Comparison of ENCODE assay signal across 16 cellular contexts in genomic region chr12:104708891-104709290, GRCh38.
A peak's percentile ranks its signal among the peaks of the same experiment; 100 is the strongest.
DNase-seq lines count a peak whose midpoint lies in the region; ATAC-seq and TF ChIP-seq lines count a peak whose summit lies in the region.
"Had no signal": no experiment of that assay in that cellular context is flagged by ENCODE, and none has a peak within 500 bp of the region (broad histone marks: within the 10 kb centered on the region; RNA-seq: fewer than 3 reads in every experiment).

No MANE protein-coding gene starts in this region.

- H3K9me3 ChIP-seq in CD4-positive, alpha-beta T cell (ENCODE audit: control insufficient read depth, low read length), result no peaks in the 10 kb centered on the region
- H3K9me3 ChIP-seq in CD8-positive, alpha-beta memory T cell (ENCODE audit: low read length), result no peaks in the 10 kb centered on the region
- H3K9me3 ChIP-seq in T-helper 17 cell (ENCODE audit: control insufficient read depth, low read length, poor library complexity, severe bottlenecking) (no peaks in the 10 kb centered on the region), Caco-2 (no peaks in the 10 kb centered on the region), left ventricle myocardium inferior (replicated peaks) (no peaks in the 10 kb centered on the region), ovary (no peaks in the 10 kb centered on the region)
- H3K9me3 ChIP-seq: BE2C had no signal

- TF ChIP-seq POLR2A in ovary (IDR thresholded peaks at IDR 0.05), result no peak

- BruUV-seq in Caco-2 (replicated peaks; lab: Mats Ljungman, UMichigan), result no TSS peak

- H3K4me3 Mint-ChIP-seq in CD4-positive, alpha-beta T cell, result no peak overlapping the region
- H3K4me3 Mint-ChIP-seq in CD8-positive, alpha-beta memory T cell, result no peak overlapping the region
- H3K4me3 Mint-ChIP-seq in T-helper 17 cell (no peak overlapping the region), Caco-2 (ENCODE audit: unreplicated experiment) (no peak overlapping the region)

- no peaks in the 10 kb centered on the region for H3K27me3 Mint-ChIP-seq in CD4-positive, alpha-beta T cell
- no peaks in the 10 kb centered on the region for H3K27me3 Mint-ChIP-seq in CD8-positive, alpha-beta memory T cell
- no peaks in the 10 kb centered on the region for H3K27me3 Mint-ChIP-seq in T-helper 17 cell
- peaks cover 2% of the 10 kb centered on the region for H3K27me3 Mint-ChIP-seq in Caco-2 (ENCODE audit: insufficient read depth, unreplicated experiment)

- H3K4me3 ChIP-seq in CD8-positive, alpha-beta memory T cell (ENCODE audit: low read length), result no peak overlapping the region
- H3K4me3 ChIP-seq in Caco-2 (ENCODE audit: low read depth, low read length), result no peak overlapping the region
- H3K4me3 ChIP-seq in left ventricle myocardium inferior, result no peak overlapping the region
- no peak overlapping the region for H3K4me3 ChIP-seq in ovary

- no peaks in the 10 kb centered on the region for H3K4me1 ChIP-seq in CD8-positive, alpha-beta memory T cell (ENCODE audit: insufficient read depth, low read length)
- H3K4me1 ChIP-seq in Caco-2, result no peaks in the 10 kb centered on the region
- peaks cover 19% of the 10 kb centered on the region for H3K4me1 ChIP-seq in left ventricle myocardium inferior
- H3K4me1 ChIP-seq in ovary (ENCODE audit: insufficient read depth), result peaks cover 5% of the 10 kb centered on the region

- no peak for DNase-seq in CD4-positive, alpha-beta T cell
- no peak for DNase-seq in CD8-positive, alpha-beta memory T cell
- no peak for DNase-seq in T-helper 17 cell
- peak; percentile 52 for DNase-seq in iPS-NIHi7 (ENCODE audit: extremely low spot score)
- no peak for DNase-seq in Caco-2
- no peak for DNase-seq in left ventricle myocardium inferior
- no peak for DNase-seq in ovary
- DNase-seq: BE2C, COR-L47, DMS79, KG1, NCI-H1092, NCI-H1694, NCI-H2107, NCI-H345, PC-3 had no signal

- WGBS in ovary, 3 donors, result 94 to 98% (median 95%) methylated on average over 7 of the region's 7 CpGs

- H3K27ac ChIP-seq in CD4-positive, alpha-beta T cell (ENCODE audit: low read depth, low read length), result no peak overlapping the region
- no peak overlapping the region for H3K27ac ChIP-seq in CD8-positive, alpha-beta memory T cell (ENCODE audit: low read depth, low read length)
- H3K27ac ChIP-seq in left ventricle myocardium inferior (replicated peaks) (no peak overlapping the region), ovary (no peak overlapping the region)

- intact Hi-C loops in CD4-positive, alpha-beta T cell (cut with DNase I, micrococcal nuclease), result no loop called here
- intact Hi-C loops in Caco-2 (cut with micrococcal nuclease; ENCODE audit: unreplicated experiment) (no loop called here), left ventricle myocardium inferior (cut with micrococcal nuclease) (no loop called here), ovary (cut with DNase I) (no loop called here)

- no peak for ATAC-seq in CD4-positive, alpha-beta T cell (ENCODE audit: poor library complexity)
- ATAC-seq in T-helper 17 cell, result no peak
- ATAC-seq: PC-3 had no signal

- TF ChIP-seq EP300 in ovary (IDR thresholded peaks at IDR 0.05), result no peak

- no peaks in the 10 kb centered on the region for H3K36me3 ChIP-seq in CD8-positive, alpha-beta memory T cell (ENCODE audit: insufficient read depth, low read length)
- no peaks in the 10 kb centered on the region for H3K36me3 ChIP-seq in Caco-2 (ENCODE audit: control insufficient read depth, insufficient read depth, low read length)
- no peaks in the 10 kb centered on the region for H3K36me3 ChIP-seq in left ventricle myocardium inferior
- H3K36me3 ChIP-seq in ovary, result no peaks in the 10 kb centered on the region
- H3K36me3 ChIP-seq: BE2C had no signal

- POLR2A ChIA-PET in CD4-positive, alpha-beta T cell (lab: Charles Lee), result no interaction called here
- POLR2A ChIA-PET in CD8-positive, alpha-beta memory T cell (lab: Charles Lee), result no interaction called here
- POLR2A ChIA-PET in Caco-2 (lab: Charles Lee), result no interaction called here

- no peaks in the 10 kb centered on the region for H3K27me3 ChIP-seq in CD4-positive, alpha-beta T cell (ENCODE audit: control insufficient read depth, insufficient read depth, low read length)
- H3K27me3 ChIP-seq in CD8-positive, alpha-beta memory T cell (ENCODE audit: insufficient read depth, low read length, poor library complexity, severe bottlenecking), result no peaks in the 10 kb centered on the region
- H3K27me3 ChIP-seq in Caco-2 (replicated peaks; ENCODE audit: control insufficient read depth, insufficient read depth, low read length) (no peaks in the 10 kb centered on the region), left ventricle myocardium inferior (ENCODE audit: low read depth) (no peaks in the 10 kb centered on the region), ovary (no peaks in the 10 kb centered on the region)
- H3K27me3 ChIP-seq: BE2C had no signal

- CTCF ChIA-PET in CD4-positive, alpha-beta T cell (lab: Charles Lee), result no interaction called here
- CTCF ChIA-PET in CD8-positive, alpha-beta memory T cell (lab: Charles Lee), result interaction anchor here (0.7 kb wide), 1 partner anchor 14 kb away, joined by 3 read pairs; no protein-coding TSS in a partner anchor
- CTCF ChIA-PET in Caco-2 (lab: Charles Lee), result no interaction called here

- H3K27ac Mint-ChIP-seq in CD4-positive, alpha-beta T cell, result peak overlapping the region; percentile 50
- peak overlapping the region in 6 of 8 donors; percentile 5 to 91 (median 56) for H3K27ac Mint-ChIP-seq in CD8-positive, alpha-beta memory T cell
- H3K27ac Mint-ChIP-seq in T-helper 17 cell, result peak overlapping the region; percentile 77
- no peak overlapping the region for H3K27ac Mint-ChIP-seq in Caco-2 (ENCODE audit: unreplicated experiment)

- H3K4me1 Mint-ChIP-seq in CD4-positive, alpha-beta T cell (ENCODE audit: low read depth), result peaks cover 23% of the 10 kb centered on the region
- H3K4me1 Mint-ChIP-seq in CD8-positive, alpha-beta memory T cell, result peaks cover 46 to 79% (median 46%) of the 10 kb centered on the region in 3 donors
- peaks cover 41% of the 10 kb centered on the region for H3K4me1 Mint-ChIP-seq in T-helper 17 cell
- H3K4me1 Mint-ChIP-seq in Caco-2 (ENCODE audit: low read depth, unreplicated experiment), result no peaks in the 10 kb centered on the region

- no peak for TF ChIP-seq CTCF in CD4-positive, alpha-beta T cell (IDR thresholded peaks at IDR 0.05)
- no peak for TF ChIP-seq CTCF in Caco-2 (IDR thresholded peaks at IDR 0.05; ENCODE audit: insufficient read depth in 1 of 2, low read depth in 1 of 2, low read length in 1 of 2, severe bottlenecking in 1 of 2, unreplicated experiment in 1 of 2)
- TF ChIP-seq CTCF in left ventricle myocardium inferior (IDR thresholded peaks at IDR 0.05; ENCODE audit: borderline replicate concordance), result no peak
- TF ChIP-seq CTCF in ovary (IDR thresholded peaks at IDR 0.05), result no peak

- no peaks in the 10 kb centered on the region for H3K9me3 Mint-ChIP-seq in CD4-positive, alpha-beta T cell
- H3K9me3 Mint-ChIP-seq in CD8-positive, alpha-beta memory T cell, result no peaks in the 10 kb centered on the region
- H3K9me3 Mint-ChIP-seq in Caco-2 (ENCODE audit: unreplicated experiment), result no peaks in the 10 kb centered on the region

- H3K36me3 Mint-ChIP-seq in CD4-positive, alpha-beta T cell (ENCODE audit: low read depth), result no peaks in the 10 kb centered on the region
- peaks cover 0 to 23% (median 0%) of the 10 kb centered on the region in 3 donors for H3K36me3 Mint-ChIP-seq in CD8-positive, alpha-beta memory T cell
- H3K36me3 Mint-ChIP-seq in T-helper 17 cell (ENCODE audit: low read depth) (no peaks in the 10 kb centered on the region), Caco-2 (ENCODE audit: insufficient read depth, unreplicated experiment) (no peaks in the 10 kb centered on the region)
